ENCODE assay signal across 11 cellular contexts in the genomic region with DNA sequence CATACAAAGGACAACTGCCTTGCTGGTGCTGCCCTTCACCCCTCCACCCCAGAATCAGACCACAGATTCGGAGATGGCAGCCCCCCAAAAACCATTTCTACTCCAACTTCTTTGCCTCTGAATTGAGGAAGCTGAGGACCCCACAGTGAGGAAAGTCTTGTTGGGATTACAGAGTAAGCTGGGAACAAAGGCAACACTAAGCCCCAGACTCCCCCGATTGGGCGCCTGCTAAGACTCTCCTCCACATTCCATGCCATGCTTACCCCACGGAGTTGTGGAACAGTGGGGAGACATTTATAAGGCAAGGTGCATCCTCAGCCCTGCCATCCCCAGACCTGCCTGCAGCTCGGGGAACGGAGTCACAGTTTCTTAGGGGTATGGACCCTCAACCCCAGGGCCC. TPM values are rescaled to one million over a fixed set of nuclear protein-coding genes. Genes with fewer than 3 reads are reported as not detected.
DNase-seq lines count a peak whose midpoint lies in the region; ATAC-seq, FAIRE-seq and TF ChIP-seq lines count a peak whose summit lies in the region.
"Had no signal": no experiment of that assay in that cellular context is flagged by ENCODE, and none has a peak within 500 bp of the region (broad histone marks: within the 10 kb centered on the region; RNA-seq: fewer than 3 reads in every experiment).

No MANE protein-coding gene starts in this region.

- POLR2A ChIA-PET in HepG2 (lab: Yijun Ruan, JAX) = interaction anchor here (1.2 to 2.0 kb wide), 2 partner anchors 13 to 22 kb away, joined by 5 to 11 read pairs; partner anchors contain the start of gene ABHD15

- DNase-seq in activated naive CD4-positive, alpha-beta T cell treated with anti-CD3 and anti-CD28 coated beads, Interleukin-2, amount 50 U/mL, for 16 hours = peak; percentile 10
- no peak for DNase-seq in activated naive CD4-positive, alpha-beta T cell treated with anti-CD3 and anti-CD28 coated beads, Interleukin-2, amount 50 U/mL, for 72 hours (ENCODE audit: low spot score in 2 of 2)
- no peak for DNase-seq in HepG2 (ENCODE audit: low spot score)
- no peak for DNase-seq in type B pancreatic cell (ENCODE audit: extremely low spot score, unreplicated experiment)
- no peak for DNase-seq in COLO668 (lab: John Stamatoyannopoulos, UW; ENCODE audit: unreplicated experiment)
- DNase-seq: activated CD8-positive, alpha-beta memory T cell treated with anti-CD3 and anti-CD28 coated beads for 24 hours; DMS79; NCI-H2107 had no signal

- H3K27ac Mint-ChIP-seq in activated naive CD4-positive, alpha-beta T cell treated with anti-CD3 and anti-CD28 coated beads, Interleukin-2, amount 50 U/mL, for 72 hours = peak overlapping the region in 1 of 2 donors; percentile 90
- no peak overlapping the region for H3K27ac Mint-ChIP-seq in type B pancreatic cell

- intact Hi-C loops in HepG2 (cut with micrococcal nuclease; ENCODE audit: unreplicated experiment) = no loop called here

- TF ChIP-seq POLR2A in HepG2 (IDR thresholded peaks at IDR 0.05; ENCODE audit: insufficient read depth in 1 of 2, low read depth in 2 of 2, low read length in 2 of 2) = no peak

- peak overlapping the region; percentile 92 for H3K4me3 Mint-ChIP-seq in type B pancreatic cell

- H3K27me3 Mint-ChIP-seq in type B pancreatic cell = no peaks in the 10 kb centered on the region

- TF ChIP-seq CTCF in HepG2 (CRISPR knock-in tag; IDR thresholded peaks at IDR 0.05) (no peak), type B pancreatic cell (conservative IDR thresholded peaks at IDR 0.05) (no peak)

- peaks cover 0 to 1% of the 10 kb centered on the region in 2 experiments; a peak in 2 of 5 replicates for H3K36me3 ChIP-seq in HepG2 (replicated peaks in 1 of 2; ENCODE audit: control insufficient read depth in 1 of 2, insufficient read depth in 2 of 2, low read length in 2 of 2)

- ATAC-seq in activated naive CD4-positive, alpha-beta T cell treated with anti-CD3 and anti-CD28 coated beads, Interleukin-2, amount 50 U/mL, for 72 hours = no peak
- no peak for ATAC-seq in HepG2
- ATAC-seq in HG03342 (IDR thresholded peaks at IDR 0.05; ENCODE audit: unreplicated experiment) = no peak
- no peak for ATAC-seq in esophagus mucosa

- TF ChIP-seq EP300 in HepG2 (IDR thresholded peaks at IDR 0.05; ENCODE audit: low read depth in 2 of 2, low read length in 2 of 2) (no peak), HepG2 (CRISPR knock-in tag; IDR thresholded peaks at IDR 0.05; ENCODE audit: borderline replicate concordance) (no peak)

- H3K27ac ChIP-seq in angular gyrus (ENCODE audit: low read depth, low read length) = peak overlapping the region; percentile 1
- H3K27ac ChIP-seq in HepG2 (ENCODE audit: extremely low read length, insufficient read depth, low read length) = no peak overlapping the region

- TF ChIP-seq RAD21 in HepG2 (CRISPR knock-in tag; IDR thresholded peaks at IDR 0.05) = no peak

- H3K36me3 Mint-ChIP-seq in activated naive CD4-positive, alpha-beta T cell treated with anti-CD3 and anti-CD28 coated beads, Interleukin-2, amount 50 U/mL, for 72 hours = peaks cover 10 to 14% of the 10 kb centered on the region in 2 donors
- no peaks in the 10 kb centered on the region for H3K36me3 Mint-ChIP-seq in type B pancreatic cell

- H3K9me3 Mint-ChIP-seq in activated naive CD4-positive, alpha-beta T cell treated with anti-CD3 and anti-CD28 coated beads, Interleukin-2, amount 50 U/mL, for 72 hours = no peaks in the 10 kb centered on the region
- H3K9me3 Mint-ChIP-seq in type B pancreatic cell = no peaks in the 10 kb centered on the region

- H3K9me3 ChIP-seq in HepG2 (ENCODE audit: low read length) = no peaks in the 10 kb centered on the region

- H3K4me2 ChIP-seq in HepG2 (ENCODE audit: low read depth, low read length) = peak overlapping the region; percentile 93

- no peak for FAIRE-seq in HepG2 (lab: Jason Lieb, UNC)

- CTCF ChIA-PET in HepG2 (lab: Yijun Ruan, JAX; ENCODE audit: low intra/inter-chr PET ratio, low total read pairs) = no interaction called here

- H3K27me3 ChIP-seq in HepG2 (ENCODE audit: control insufficient read depth in 1 of 2, insufficient read depth in 2 of 2, low read length in 2 of 2) = no peaks in the 10 kb centered on the region; a peak in 1 of 5 replicates

- peak overlapping the region; percentile 73; the same call in 1 of the 2 replicates for H3K9ac ChIP-seq in HepG2 (ENCODE audit: insufficient read depth, low read depth, low read length)

- H3K79me2 ChIP-seq in HepG2 (ENCODE audit: insufficient read depth, low read length) = peaks cover 23% of the 10 kb centered on the region

- H3K4me1 Mint-ChIP-seq in type B pancreatic cell (ENCODE audit: unreplicated experiment) = peaks cover 31% of the 10 kb centered on the region

- peak overlapping the region; percentile 70 to 98 (median 79); a peak in 2 of 6 replicates for H3K4me3 ChIP-seq in HepG2 (replicated peaks in 1 of 3; ENCODE audit: insufficient read depth in 1 of 3, low read depth in 2 of 3, low read length in 3 of 3)

- H4K20me1 ChIP-seq in HepG2 (ENCODE audit: insufficient read depth, low read length) = peaks cover 14% of the 10 kb centered on the region; the same call in 1 of the 2 replicates

- H2AFZ ChIP-seq in HepG2 (ENCODE audit: low read length) = no peak overlapping the region

- in situ Hi-C loops in HepG2 (cut with HindIII; ENCODE audit: extremely low pct_ligation_motif_present, low pct_unique_long_range_greater_than_20kb) = no loop called here

- 93% methylated on average over 6 of the region's 6 CpGs for WGBS in HepG2 (ENCODE audit: low lambda C conversion rate)

- BruUV-seq in HepG2 (replicated peaks; lab: Mats Ljungman, UMichigan) = no TSS peak

- H3K4me1 ChIP-seq in HepG2 (ENCODE audit: insufficient read depth, low read length) = peaks cover 53% of the 10 kb centered on the region

RNA-seq across cellular contexts. Expression of gene GIT1, which starts 1.9 kb away (rescaled TPM):
- 10 to 100 TPM; 49.8 to 67.8 TPM for total RNA-seq in activated naive CD4-positive, alpha-beta T cell treated with anti-CD3 and anti-CD28 coated beads, Interleukin-2, amount 50 U/mL, for 72 hours
- total RNA-seq in HepG2 (2016; rRNA removed; fragmentation: Illumina TruSeq; extraction: Trizol) = 12.9 and 14.2 TPM in 2 replicates
- 6.7 and 9.1 TPM in 2 replicates for total RNA-seq in HepG2 (2016; cell fraction: cytosol; rRNA removed; fragmentation: Illumina TruSeq; extraction: Trizol; ENCODE audit: low read depth)
- total RNA-seq in HepG2 (2016; cell fraction: insoluble cytoplasmic fraction; rRNA removed; fragmentation: Illumina TruSeq; extraction: Trizol) = 11.3 and 13.5 TPM in 2 replicates
- total RNA-seq in HepG2 (2016; cell fraction: membrane; rRNA removed; fragmentation: Illumina TruSeq; extraction: Trizol) = 23.5 and 27.1 TPM in 2 replicates
- 11.7 and 17.3 TPM in 2 replicates for total RNA-seq in HepG2 (2016; cell fraction: nucleus; rRNA removed; fragmentation: Illumina TruSeq; extraction: Trizol)
- 30.8 and 31.5 TPM in 2 replicates for polyA plus RNA-seq in HepG2 (2011; rRNA removed)
- polyA plus RNA-seq in HepG2 (2011; cell fraction: cytosol; rRNA removed) = 17.1 and 24.2 TPM in 2 replicates
- 56.8 and 69.2 TPM in 2 replicates for polyA plus RNA-seq in HepG2 (2011; cell fraction: nucleus; rRNA removed)
- polyA plus RNA-seq in HepG2 (2012) = 15.9 and 22.4 TPM in 2 replicates
- 12.0 and 13.0 TPM in 2 replicates for polyA plus RNA-seq in HepG2 (2016; cell fraction: cytosol; fragmentation: Illumina TruSeq; extraction: Trizol; ENCODE audit: low read depth)
- 17.0 and 22.9 TPM in 2 replicates for polyA plus RNA-seq in HepG2 (2016; cell fraction: insoluble cytoplasmic fraction; fragmentation: Illumina TruSeq; extraction: Trizol; ENCODE audit: low read depth)
- polyA plus RNA-seq in HepG2 (2016; cell fraction: membrane; fragmentation: Illumina TruSeq; extraction: Trizol; ENCODE audit: low read depth) = 26.3 and 34.9 TPM in 2 replicates
- 31.9 and 33.9 TPM in 2 replicates for polyA plus RNA-seq in HepG2 (2016; cell fraction: nucleus; fragmentation: Illumina TruSeq; extraction: Trizol; ENCODE audit: insufficient read depth, low read depth)
- polyA minus RNA-seq in HepG2 (2011; rRNA and poly(A)+ RNA removed; ENCODE audit: low replicate concordance) = 51.4 and 110 TPM in 2 replicates
- polyA minus RNA-seq in HepG2 (2011; cell fraction: cytosol; rRNA and poly(A)+ RNA removed) = 17.5 and 20.2 TPM in 2 replicates
- polyA minus RNA-seq in HepG2 (2011; cell fraction: nucleus; rRNA and poly(A)+ RNA removed) = 22.8 and 25.5 TPM in 2 replicates
- total RNA-seq in type B pancreatic cell (ENCODE audit: low replicate concordance) = 44.0 and 66.7 TPM in 2 replicates
- total RNA-seq in esophagus mucosa = 28.7 TPM

RNA-seq across cellular contexts. Expression of gene ANKRD13B, which starts 5.3 kb away (rescaled TPM):
- 10 to 100 TPM in 1 of 2 donors, 1 to 10 TPM in 1; 8.9 to 25.3 TPM for total RNA-seq in activated naive CD4-positive, alpha-beta T cell treated with anti-CD3 and anti-CD28 coated beads, Interleukin-2, amount 50 U/mL, for 72 hours
- total RNA-seq in HepG2 (2016; rRNA removed; fragmentation: Illumina TruSeq; extraction: Trizol) (1.6 and 1.7 TPM in 2 replicates), type B pancreatic cell (ENCODE audit: low replicate concordance) (21.0 and 50.5 TPM in 2 replicates), esophagus mucosa (2.7 TPM)
- 0.71 and 0.79 TPM in 2 replicates for total RNA-seq in HepG2 (2016; cell fraction: cytosol; rRNA removed; fragmentation: Illumina TruSeq; extraction: Trizol; ENCODE audit: low read depth)
- 0.76 and 1.6 TPM in 2 replicates for total RNA-seq in HepG2 (2016; cell fraction: insoluble cytoplasmic fraction; rRNA removed; fragmentation: Illumina TruSeq; extraction: Trizol)
- total RNA-seq in HepG2 (2016; cell fraction: membrane; rRNA removed; fragmentation: Illumina TruSeq; extraction: Trizol) = 1.5 and 1.9 TPM in 2 replicates
- 2.0 and 2.4 TPM in 2 replicates for total RNA-seq in HepG2 (2016; cell fraction: nucleus; rRNA removed; fragmentation: Illumina TruSeq; extraction: Trizol)
- polyA plus RNA-seq in HepG2 (2011; rRNA removed) = 1.8 and 2.2 TPM in 2 replicates
- 0.83 and 1.4 TPM in 2 replicates for polyA plus RNA-seq in HepG2 (2011; cell fraction: cytosol; rRNA removed)
- 9.9 and 14.7 TPM in 2 replicates for polyA plus RNA-seq in HepG2 (2011; cell fraction: nucleus; rRNA removed)
- polyA plus RNA-seq in HepG2 (2012) = 1.2 and 2.1 TPM in 2 replicates
- polyA plus RNA-seq in HepG2 (2016; cell fraction: cytosol; fragmentation: Illumina TruSeq; extraction: Trizol; ENCODE audit: low read depth) = 0.67 and 0.84 TPM in 2 replicates
- 1.7 and 2.2 TPM in 2 replicates for polyA plus RNA-seq in HepG2 (2016; cell fraction: insoluble cytoplasmic fraction; fragmentation: Illumina TruSeq; extraction: Trizol; ENCODE audit: low read depth)
- polyA plus RNA-seq in HepG2 (2016; cell fraction: membrane; fragmentation: Illumina TruSeq; extraction: Trizol; ENCODE audit: low read depth) = 1.7 and 1.9 TPM in 2 replicates
- 6.1 and 8.4 TPM in 2 replicates for polyA plus RNA-seq in HepG2 (2016; cell fraction: nucleus; fragmentation: Illumina TruSeq; extraction: Trizol; ENCODE audit: insufficient read depth, low read depth)
- polyA minus RNA-seq in HepG2 (2011; rRNA and poly(A)+ RNA removed; ENCODE audit: low replicate concordance) = 3.0 and 21.2 TPM in 2 replicates
- 1.5 and 1.8 TPM in 2 replicates for polyA minus RNA-seq in HepG2 (2011; cell fraction: cytosol; rRNA and poly(A)+ RNA removed)
- polyA minus RNA-seq in HepG2 (2011; cell fraction: nucleus; rRNA and poly(A)+ RNA removed) = 0.75 and 1.8 TPM in 2 replicates

RNA-seq across cellular contexts. Expression of gene TP53I13, which starts 19.1 kb away (rescaled TPM):
- 10 to 100 TPM; 29.9 to 52.1 TPM for total RNA-seq in activated naive CD4-positive, alpha-beta T cell treated with anti-CD3 and anti-CD28 coated beads, Interleukin-2, amount 50 U/mL, for 72 hours
- 9.9 and 25.7 TPM in 2 replicates for total RNA-seq in HepG2 (2016; rRNA removed; fragmentation: Illumina TruSeq; extraction: Trizol)
- total RNA-seq in HepG2 (2016; cell fraction: cytosol; rRNA removed; fragmentation: Illumina TruSeq; extraction: Trizol; ENCODE audit: low read depth) = 17.6 and 23.7 TPM in 2 replicates
- total RNA-seq in HepG2 (2016; cell fraction: insoluble cytoplasmic fraction; rRNA removed; fragmentation: Illumina TruSeq; extraction: Trizol) = 9.5 and 27.0 TPM in 2 replicates
- 15.6 and 16.0 TPM in 2 replicates for total RNA-seq in HepG2 (2016; cell fraction: membrane; rRNA removed; fragmentation: Illumina TruSeq; extraction: Trizol)
- 23.1 and 26.1 TPM in 2 replicates for total RNA-seq in HepG2 (2016; cell fraction: nucleus; rRNA removed; fragmentation: Illumina TruSeq; extraction: Trizol)
- 16.9 and 29.2 TPM in 2 replicates for polyA plus RNA-seq in HepG2 (2011; rRNA removed)
- polyA plus RNA-seq in HepG2 (2011; cell fraction: cytosol; rRNA removed) = 15.5 and 31.8 TPM in 2 replicates
- 136 and 174 TPM in 2 replicates for polyA plus RNA-seq in HepG2 (2011; cell fraction: nucleus; rRNA removed)
- 12.7 and 18.1 TPM in 2 replicates for polyA plus RNA-seq in HepG2 (2012)
- 9.2 and 10.2 TPM in 2 replicates for polyA plus RNA-seq in HepG2 (2016; cell fraction: cytosol; fragmentation: Illumina TruSeq; extraction: Trizol; ENCODE audit: low read depth)
- 8.5 and 9.5 TPM in 2 replicates for polyA plus RNA-seq in HepG2 (2016; cell fraction: insoluble cytoplasmic fraction; fragmentation: Illumina TruSeq; extraction: Trizol; ENCODE audit: low read depth)
- polyA plus RNA-seq in HepG2 (2016; cell fraction: membrane; fragmentation: Illumina TruSeq; extraction: Trizol; ENCODE audit: low read depth) = 10.4 and 10.9 TPM in 2 replicates
- 51.8 and 59.8 TPM in 2 replicates for polyA plus RNA-seq in HepG2 (2016; cell fraction: nucleus; fragmentation: Illumina TruSeq; extraction: Trizol; ENCODE audit: insufficient read depth, low read depth)
- 25.1 and 43.5 TPM in 2 replicates for polyA minus RNA-seq in HepG2 (2011; rRNA and poly(A)+ RNA removed; ENCODE audit: low replicate concordance)
- polyA minus RNA-seq in HepG2 (2011; cell fraction: cytosol; rRNA and poly(A)+ RNA removed) = 18.8 and 20.0 TPM in 2 replicates
- polyA minus RNA-seq in HepG2 (2011; cell fraction: nucleus; rRNA and poly(A)+ RNA removed) = 16.1 and 22.5 TPM in 2 replicates
- total RNA-seq in type B pancreatic cell (ENCODE audit: low replicate concordance) = 38.9 and 50.3 TPM in 2 replicates
- 13.4 TPM for total RNA-seq in esophagus mucosa

RNA-seq across cellular contexts. Expression of gene ABHD15, which starts 20.8 kb away (rescaled TPM):
- 10 to 100 TPM in 1 of 2 donors, 1 to 10 TPM in 1; 5.1 to 10.6 TPM for total RNA-seq in activated naive CD4-positive, alpha-beta T cell treated with anti-CD3 and anti-CD28 coated beads, Interleukin-2, amount 50 U/mL, for 72 hours
- total RNA-seq in HepG2 (2016; rRNA removed; fragmentation: Illumina TruSeq; extraction: Trizol) = 4.8 and 7.7 TPM in 2 replicates
- 0.44 and 0.91 TPM in 2 replicates for total RNA-seq in HepG2 (2016; cell fraction: cytosol; rRNA removed; fragmentation: Illumina TruSeq; extraction: Trizol; ENCODE audit: low read depth)
- 5.0 and 7.3 TPM in 2 replicates for total RNA-seq in HepG2 (2016; cell fraction: insoluble cytoplasmic fraction; rRNA removed; fragmentation: Illumina TruSeq; extraction: Trizol)
- 3.2 and 3.6 TPM in 2 replicates for total RNA-seq in HepG2 (2016; cell fraction: membrane; rRNA removed; fragmentation: Illumina TruSeq; extraction: Trizol)
- total RNA-seq in HepG2 (2016; cell fraction: nucleus; rRNA removed; fragmentation: Illumina TruSeq; extraction: Trizol) = 6.6 and 6.7 TPM in 2 replicates
- 2.4 and 2.9 TPM in 2 replicates for polyA plus RNA-seq in HepG2 (2011; rRNA removed)
- 2.6 and 2.7 TPM in 2 replicates for polyA plus RNA-seq in HepG2 (2011; cell fraction: cytosol; rRNA removed)
- polyA plus RNA-seq in HepG2 (2011; cell fraction: nucleus; rRNA removed) = 2.3 and 2.7 TPM in 2 replicates
- 2.3 and 2.8 TPM in 2 replicates for polyA plus RNA-seq in HepG2 (2012)
- polyA plus RNA-seq in HepG2 (2016; cell fraction: cytosol; fragmentation: Illumina TruSeq; extraction: Trizol; ENCODE audit: low read depth) = 0.60 and 0.61 TPM in 2 replicates
- polyA plus RNA-seq in HepG2 (2016; cell fraction: insoluble cytoplasmic fraction; fragmentation: Illumina TruSeq; extraction: Trizol; ENCODE audit: low read depth) = 4.7 and 5.2 TPM in 2 replicates
- polyA plus RNA-seq in HepG2 (2016; cell fraction: membrane; fragmentation: Illumina TruSeq; extraction: Trizol; ENCODE audit: low read depth) = 1.9 and 2.1 TPM in 2 replicates
- 8.6 and 9.0 TPM in 2 replicates for polyA plus RNA-seq in HepG2 (2016; cell fraction: nucleus; fragmentation: Illumina TruSeq; extraction: Trizol; ENCODE audit: insufficient read depth, low read depth)
- polyA minus RNA-seq in HepG2 (2011; rRNA and poly(A)+ RNA removed; ENCODE audit: low replicate concordance) = 9.2 and 15.6 TPM in 2 replicates
- polyA minus RNA-seq in HepG2 (2011; cell fraction: cytosol; rRNA and poly(A)+ RNA removed) = 2.6 and 3.4 TPM in 2 replicates
- 3.6 and 5.5 TPM in 2 replicates for polyA minus RNA-seq in HepG2 (2011; cell fraction: nucleus; rRNA and poly(A)+ RNA removed)
- 11.6 and 12.2 TPM in 2 replicates for total RNA-seq in type B pancreatic cell (ENCODE audit: low replicate concordance)
- 2.5 TPM for total RNA-seq in esophagus mucosa

RNA-seq across cellular contexts. Expression of gene CORO6, which starts 35.1 kb away (rescaled TPM):
- total RNA-seq in activated naive CD4-positive, alpha-beta T cell treated with anti-CD3 and anti-CD28 coated beads, Interleukin-2, amount 50 U/mL, for 72 hours = 10 to 100 TPM; 17.3 to 47.3 TPM
- 0.42 TPM in 1 of 2 replicates, not detected in the other for total RNA-seq in HepG2 (2016; rRNA removed; fragmentation: Illumina TruSeq; extraction: Trizol)
- total RNA-seq in HepG2 (2016; cell fraction: cytosol; rRNA removed; fragmentation: Illumina TruSeq; extraction: Trizol; ENCODE audit: low read depth) = 0.10 TPM in 1 of 2 replicates, not detected in the other
- total RNA-seq in HepG2 (2016; cell fraction: insoluble cytoplasmic fraction; rRNA removed; fragmentation: Illumina TruSeq; extraction: Trizol) = 0.15 and 0.39 TPM in 2 replicates
- total RNA-seq in HepG2 (2016; cell fraction: membrane; rRNA removed; fragmentation: Illumina TruSeq; extraction: Trizol) = 0.14 TPM in 1 of 2 replicates, not detected in the other
- 0.38 and 0.71 TPM in 2 replicates for total RNA-seq in HepG2 (2016; cell fraction: nucleus; rRNA removed; fragmentation: Illumina TruSeq; extraction: Trizol)
- 0.82 and 1.2 TPM in 2 replicates for polyA plus RNA-seq in HepG2 (2011; rRNA removed)
- 0.20 and 0.22 TPM in 2 replicates for polyA plus RNA-seq in HepG2 (2011; cell fraction: cytosol; rRNA removed)
- polyA plus RNA-seq in HepG2 (2011; cell fraction: nucleus; rRNA removed) = 10.2 and 12.8 TPM in 2 replicates
- 0.16 and 0.25 TPM in 2 replicates for polyA plus RNA-seq in HepG2 (2012)
- 0.12 TPM in 1 of 2 replicates, not detected in the other for polyA plus RNA-seq in HepG2 (2016; cell fraction: cytosol; fragmentation: Illumina TruSeq; extraction: Trizol; ENCODE audit: low read depth)
- polyA plus RNA-seq in HepG2 (2016; cell fraction: insoluble cytoplasmic fraction; fragmentation: Illumina TruSeq; extraction: Trizol; ENCODE audit: low read depth) = 0.20 TPM in 1 of 2 replicates, not detected in the other
- polyA plus RNA-seq in HepG2 (2016; cell fraction: membrane; fragmentation: Illumina TruSeq; extraction: Trizol; ENCODE audit: low read depth) = not detected in 2 replicates
- 0.96 and 2.4 TPM in 2 replicates for polyA plus RNA-seq in HepG2 (2016; cell fraction: nucleus; fragmentation: Illumina TruSeq; extraction: Trizol; ENCODE audit: insufficient read depth, low read depth)
- 4.6 TPM in 1 of 2 replicates, not detected in the other for polyA minus RNA-seq in HepG2 (2011; rRNA and poly(A)+ RNA removed; ENCODE audit: low replicate concordance)
- not detected in 2 replicates for polyA minus RNA-seq in HepG2 (2011; cell fraction: cytosol; rRNA and poly(A)+ RNA removed)
- polyA minus RNA-seq in HepG2 (2011; cell fraction: nucleus; rRNA and poly(A)+ RNA removed) = 0.50 and 0.52 TPM in 2 replicates
- 2.0 and 6.8 TPM in 2 replicates for total RNA-seq in type B pancreatic cell (ENCODE audit: low replicate concordance)
- 1.4 TPM for total RNA-seq in esophagus mucosa
